ENCODE assay signal across 8 cellular contexts in the genomic region with DNA sequence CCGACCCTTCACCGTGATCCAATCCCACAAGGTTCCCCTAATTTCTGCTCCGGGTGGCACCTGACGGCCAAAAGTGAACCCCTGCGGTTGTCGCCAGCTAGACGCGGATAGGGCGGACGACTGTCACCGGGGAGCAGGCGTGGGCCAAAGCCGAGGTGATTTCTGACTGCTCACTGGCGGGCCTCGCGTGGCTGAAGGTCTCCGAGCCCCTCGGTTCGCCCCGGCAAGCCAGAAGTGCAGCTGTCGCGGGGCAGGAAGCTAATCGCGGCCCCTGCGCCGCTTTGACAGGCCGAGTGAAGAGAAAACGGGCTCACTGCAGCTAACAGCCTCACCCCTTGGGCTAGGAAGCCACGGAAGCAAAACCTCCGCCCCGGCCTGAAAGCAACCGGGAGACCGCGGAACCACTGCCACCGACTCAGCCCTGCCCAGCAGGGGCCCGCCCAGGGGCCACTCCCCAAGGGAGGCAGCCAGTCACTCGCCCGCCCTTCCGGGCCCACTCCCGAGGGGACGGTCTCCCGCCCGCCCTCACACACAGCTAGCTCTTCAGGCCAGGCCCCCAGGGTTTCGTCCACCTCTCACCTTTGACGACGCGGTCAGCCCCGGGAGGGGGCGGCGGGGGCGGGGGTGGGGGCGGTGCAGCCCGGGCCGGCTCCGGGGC. TPM values are rescaled to one million over a fixed set of nuclear protein-coding genes. Genes with fewer than 3 reads are reported as not detected.
DNase-seq lines count a peak whose midpoint lies in the region; ATAC-seq and TF ChIP-seq lines count a peak whose summit lies in the region.

No MANE protein-coding gene starts in this region.

- intact Hi-C loops in left colon (cut with DNase I, micrococcal nuclease): no loop called here

- DNase-seq in AG04449 (ENCODE audit: low read depth, low spot score) (peak; percentile 55), NCI-H226 (peak; percentile 92), cerebellum (ENCODE audit: low spot score) (peak; percentile 62), left colon (peak; percentile 93 to 96)
- peak; percentile 79 for DNase-seq in activated CD4-positive, alpha-beta T cell treated with anti-CD3 and anti-CD28 coated beads for 1 hour
- DNase-seq in stimulated activated CD4-positive, alpha-beta T cell treated with anti-CD3 and anti-CD28 coated beads, Interleukin-1b, Interleukin-23, amount 100 ng/mL, for 48 hours: peak; percentile 86

- POLR2A ChIA-PET in AG04449 (lab: Yijun Ruan, JAX): interaction anchor here (0.9 to 1.6 kb wide), 8 partner anchors 9 to 250 kb away, joined by 3 to 5 read pairs (median 4); partner anchors contain the start of gene DNAJC9

- peak; percentile 87 for ATAC-seq in GM18861 (IDR thresholded peaks at IDR 0.05; ENCODE audit: unreplicated experiment)
- peak; percentile 90 for ATAC-seq in HG03066 (IDR thresholded peaks at IDR 0.05; ENCODE audit: low read depth, unreplicated experiment)
- peak; percentile 93 for ATAC-seq in left colon

- peak overlapping the region; percentile 87 for H3K4me3 ChIP-seq in AG04449 (ENCODE audit: low read depth, low read length)

- CTCF ChIA-PET in AG04449 (lab: Yijun Ruan, JAX): interaction anchor here (1.4 kb wide), 1 partner anchor 35 kb away, joined by 4 read pairs; no protein-coding TSS in a partner anchor

- no peak for TF ChIP-seq CTCF in AG04449 (IDR thresholded peaks at IDR 0.05; ENCODE audit: insufficient read depth, low read length, missing control alignments)

RNA-seq across cellular contexts. Expression of gene PPP3CB, which starts 0.5 kb away (rescaled TPM):
- total RNA-seq in cerebellum (90.7 TPM), left colon (10 to 100 TPM; 28.8 to 29.3 TPM)

Comparison
In these comparisons a context has a peak if more than half of its experiments do, and no peak if none do; other contexts are left out.
1. Peak in every context shown above with its lines: DNase-seq, ATAC-seq and H3K4me3 ChIP-seq.